ENCODE assay signal across 8 cellular contexts in genomic region chr1:159132271-159132881, GRCh38. TPM values are rescaled to one million over a fixed set of nuclear protein-coding genes. Genes with fewer than 3 reads are reported as not detected.
DNase-seq lines count a peak whose midpoint lies in the region; ATAC-seq and TF ChIP-seq lines count a peak whose summit lies in the region.

No MANE protein-coding gene starts in this region.

- peaks cover 2% of the 10 kb centered on the region for H3K4me1 Mint-ChIP-seq in activated B cell treated with CpG ODN at 0.5 μM for 24 hours
- no peaks in the 10 kb centered on the region for H3K4me1 Mint-ChIP-seq in central memory CD8-positive, alpha-beta T cell

- H3K9me3 Mint-ChIP-seq in activated B cell treated with CpG ODN at 0.5 μM for 24 hours: no peaks in the 10 kb centered on the region
- no peaks in the 10 kb centered on the region for H3K9me3 Mint-ChIP-seq in central memory CD8-positive, alpha-beta T cell

- H3K27ac Mint-ChIP-seq in activated B cell treated with CpG ODN at 0.5 μM for 24 hours: no peak overlapping the region
- no peak overlapping the region for H3K27ac Mint-ChIP-seq in central memory CD8-positive, alpha-beta T cell (ENCODE audit: low read depth)

- intact Hi-C loops in activated B cell treated with CpG ODN at 0.5 μM for 24 hours (cut with micrococcal nuclease): loop anchor here (1.0 to 5.0 kb wide), 4 partner anchors 66 to 874 kb away; no protein-coding TSS in a partner anchor

- DNase-seq in 8988T (peak; percentile 24), NCI-H1694 treated with DMSO at 0.1 percent for 48 hours (lab: John Stamatoyannopoulos, UW) (peak; percentile 16), activated B cell treated with CpG ODN at 0.5 μM for 24 hours (peak; percentile 53), kidney glomerular epithelial cell (lab: John Stamatoyannopoulos, UW) (peak; percentile 58)
- peak; percentile 45 to 52 for DNase-seq in central memory CD8-positive, alpha-beta T cell (ENCODE audit: low spot score in 2 of 2)
- DNase-seq in stimulated activated CD4-positive, alpha-beta T cell treated with anti-CD3 and anti-CD28 coated beads, Interleukin-2, amount 100 ng/mL, for 48 hours: peak; percentile 73 to 78

- no peaks in the 10 kb centered on the region for H3K36me3 Mint-ChIP-seq in activated B cell treated with CpG ODN at 0.5 μM for 24 hours (ENCODE audit: low read depth)
- H3K36me3 Mint-ChIP-seq in central memory CD8-positive, alpha-beta T cell (ENCODE audit: insufficient read depth): no peaks in the 10 kb centered on the region

- ATAC-seq in activated B cell treated with CpG ODN at 0.5 μM for 24 hours (ENCODE audit: low read depth) (peak; percentile 61), GM21515 (IDR thresholded peaks at IDR 0.05; ENCODE audit: unreplicated experiment) (no peak)
- no peak for ATAC-seq in central memory CD8-positive, alpha-beta T cell (replicated peaks; ENCODE audit: extremely low read depth, poor library complexity, severe bottlenecking)

- CTCF ChIA-PET in activated B cell treated with CpG ODN at 0.5 μM for 24 hours (lab: Charles Lee): interaction anchor here (0.6 to 7.8 kb wide), 17 partner anchors 9 to 875 kb away, joined by 3 to 99 read pairs (median 4); no protein-coding TSS in a partner anchor

- POLR2A ChIA-PET in activated B cell treated with CpG ODN at 0.5 μM for 24 hours (lab: Charles Lee): interaction anchor here (0.6 to 0.7 kb wide), 3 partner anchors 11 to 77 kb away, joined by 3 to 11 read pairs (median 4); no protein-coding TSS in a partner anchor

- TF ChIP-seq CTCF in GM12872 (IDR thresholded peaks at IDR 0.05; ENCODE audit: insufficient read depth, low read depth, low read length) (peak; percentile 86), activated B cell treated with CpG ODN at 0.5 μM for 24 hours (IDR thresholded peaks at IDR 0.05) (no peak)

- H3K4me3 Mint-ChIP-seq in activated B cell treated with CpG ODN at 0.5 μM for 24 hours: no peak overlapping the region
- H3K4me3 Mint-ChIP-seq in central memory CD8-positive, alpha-beta T cell: no peak overlapping the region

- no peaks in the 10 kb centered on the region for H3K27me3 Mint-ChIP-seq in activated B cell treated with CpG ODN at 0.5 μM for 24 hours
- no peaks in the 10 kb centered on the region for H3K27me3 Mint-ChIP-seq in central memory CD8-positive, alpha-beta T cell

RNA-seq across cellular contexts. Expression of gene CADM3, which starts 39.0 kb away (rescaled TPM):
- 0.37 and 0.84 TPM in 2 replicates for total RNA-seq in activated B cell treated with CpG ODN at 0.5 μM for 24 hours

RNA-seq across cellular contexts. Expression of gene AIM2, which starts 55.8 kb away (rescaled TPM):
- 46.5 and 53.3 TPM in 2 replicates for total RNA-seq in activated B cell treated with CpG ODN at 0.5 μM for 24 hours

Comparison
In these comparisons a context has a peak if more than half of its experiments do, and no peak if none do; other contexts are left out.
1. DNase-seq: peak in every context shown above with its lines; median percentile 76 in stimulated activated CD4-positive, alpha-beta T cell treated with anti-CD3 and anti-CD28 coated beads, Interleukin-2, amount 100 ng/mL, for 48 hours; 58 in kidney glomerular epithelial cell; 53 in activated B cell treated with CpG ODN at 0.5 μM for 24 hours; 48 in central memory CD8-positive, alpha-beta T cell; 24 in 8988T; 16 in NCI-H1694 treated with DMSO at 0.1 percent for 48 hours.